ENCODE assay signal across 21 cellular contexts in genomic region chr6:166678426-166678825, GRCh38. TPM values are rescaled to one million over a fixed set of nuclear protein-coding genes. Genes with fewer than 3 reads are reported as not detected.
DNase-seq lines count a peak whose midpoint lies in the region; ATAC-seq and TF ChIP-seq lines count a peak whose summit lies in the region.
"Had no signal": no experiment of that assay in that cellular context is flagged by ENCODE, and none has a peak within 500 bp of the region (broad histone marks: within the 10 kb centered on the region; RNA-seq: fewer than 3 reads in every experiment).

No MANE protein-coding gene starts in this region.

- H4K91ac ChIP-seq in IMR-90 (ENCODE audit: insufficient read depth, low read depth, low read length) (no peak overlapping the region), mesenchymal stem cell (ENCODE audit: low read length) (no peak overlapping the region)

- no peak overlapping the region for H2AK9ac ChIP-seq in IMR-90 (replicated peaks; ENCODE audit: low read depth, low read length, poor library complexity)

- in situ Hi-C loops in IMR-90 (cut with MboI; ENCODE audit: low sequenced_read_pairs), result no loop called here

- peaks cover 4% of the 10 kb centered on the region; the same call in 1 of the 2 replicates for H3K9me1 ChIP-seq in IMR-90 (ENCODE audit: insufficient read depth, low read length)

- TF ChIP-seq CTCF in IMR-90 (conservative IDR thresholded peaks at IDR 0.05; ENCODE audit: low read depth, low read length), result no peak
- no peak for TF ChIP-seq CTCF in colonic mucosa (IDR thresholded peaks at IDR 0.05)
- TF ChIP-seq CTCF in upper lobe of left lung (IDR thresholded peaks at IDR 0.05), result no peak

- H3K23ac ChIP-seq in IMR-90 (ENCODE audit: low read depth, low read length), result no peak overlapping the region
- H3K23ac ChIP-seq in mesenchymal stem cell (ENCODE audit: low read length in 2 of 2), result no peak overlapping the region

- H3K56ac ChIP-seq in IMR-90 (ENCODE audit: extremely low read depth, insufficient read depth, low read length), result no peak overlapping the region

- TF ChIP-seq POLR2A in IMR-90 (IDR thresholded peaks at IDR 0.05; ENCODE audit: low read depth, low read length), result no peak
- no peak for TF ChIP-seq POLR2A in upper lobe of left lung (IDR thresholded peaks at IDR 0.05)

- CTCF ChIA-PET in IMR-90 (lab: Yijun Ruan, JAX), result no interaction called here

- H3K27me3 ChIP-seq in IMR-90 (ENCODE audit: control insufficient read depth, insufficient read depth, low read length) (peaks cover 4% of the 10 kb centered on the region), colonic mucosa (no peaks in the 10 kb centered on the region), mesenchymal stem cell (ENCODE audit: control insufficient read depth in 1 of 2, insufficient read depth in 1 of 2, low read length in 2 of 2) (peaks cover under 1 to 13% of the 10 kb centered on the region in 2 experiments), upper lobe of left lung (no peaks in the 10 kb centered on the region)
- H3K27me3 ChIP-seq: BLaER1, right lobe of liver had no signal

- H3K14ac ChIP-seq in IMR-90 (replicated peaks; ENCODE audit: low read depth, low read length) (no peak overlapping the region), mesenchymal stem cell (ENCODE audit: low read length in 2 of 2) (no peak overlapping the region)

- POLR2A ChIA-PET in IMR-90 (lab: Charles Lee; ENCODE audit: unreplicated experiment), result no interaction called here

- TF ChIP-seq RAD21 in IMR-90 (IDR thresholded peaks at IDR 0.05; ENCODE audit: low read length), result no peak

- no peak overlapping the region for H3K9ac ChIP-seq in IMR-90 (ENCODE audit: low read depth, low read length)
- H3K9ac ChIP-seq in colonic mucosa (ENCODE audit: low read depth in 2 of 2, low read length in 2 of 2), result no peak overlapping the region
- H3K9ac ChIP-seq in mesenchymal stem cell (ENCODE audit: low read length), result no peak overlapping the region
- H3K9ac ChIP-seq: BLaER1 had no signal

- H2AK5ac ChIP-seq in IMR-90 (ENCODE audit: low read depth, low read length) (no peak overlapping the region), mesenchymal stem cell (ENCODE audit: low read length, severe bottlenecking) (no peak overlapping the region)

- no peak overlapping the region for H4K5ac ChIP-seq in IMR-90 (ENCODE audit: low read depth, low read length)

- ATAC-seq in IMR-90 (ENCODE audit: low read depth), result no peak
- ATAC-seq in upper lobe of left lung (ENCODE audit: low FRiP score in 2 of 2), result no peak
- ATAC-seq in HG03025 (IDR thresholded peaks at IDR 0.05; ENCODE audit: low FRiP score, unreplicated experiment), result no peak
- ATAC-seq: Panc1; stimulated activated naive B cell treated with anti-CD40 and anti-IgM and Interleukin-4, amounts not matched to agents 10 μg/mL and 1 μg/mL and 100 μg/mL, for 72 hours had no signal

- H3K4me3 ChIP-seq in IMR-90 (ENCODE audit: insufficient read depth, low read depth, low read length), result no peak overlapping the region
- no peak overlapping the region for H3K4me3 ChIP-seq in colonic mucosa
- H3K4me3 ChIP-seq in mesenchymal stem cell (ENCODE audit: insufficient read depth in 1 of 2, low read depth in 1 of 2, low read length in 2 of 2), result no peak overlapping the region
- no peak overlapping the region for H3K4me3 ChIP-seq in upper lobe of left lung
- H3K4me3 ChIP-seq: BLaER1, lower lobe of right lung, right lobe of liver, tibial artery had no signal

- H3K4ac ChIP-seq in IMR-90 (ENCODE audit: low read depth, low read length), result no peak overlapping the region
- H3K4ac ChIP-seq in mesenchymal stem cell (ENCODE audit: low read depth in 1 of 2, low read length in 2 of 2), result no peak overlapping the region

- H4K8ac ChIP-seq in IMR-90 (ENCODE audit: low read depth in 2 of 2, low read length in 2 of 2) (no peak overlapping the region), mesenchymal stem cell (ENCODE audit: low read length) (no peak overlapping the region)

- H2BK20ac ChIP-seq in IMR-90 (ENCODE audit: low read depth, low read length), result no peak overlapping the region

- H4K20me1 ChIP-seq in IMR-90 (ENCODE audit: insufficient read depth, low read length), result no peaks in the 10 kb centered on the region
- H4K20me1 ChIP-seq: BLaER1 had no signal

- no TSS peak for BruUV-seq in IMR-90 (replicated peaks; lab: Mats Ljungman, UMichigan)

- peak overlapping the region in 1 of 2 experiments; percentile 10 for H2BK12ac ChIP-seq in mesenchymal stem cell (ENCODE audit: low read length in 2 of 2)

- H3K36me3 ChIP-seq in IMR-90 (ENCODE audit: control insufficient read depth, insufficient read depth, low read length) (no peaks in the 10 kb centered on the region), colonic mucosa (no peaks in the 10 kb centered on the region), mesenchymal stem cell (ENCODE audit: control insufficient read depth in 1 of 2, insufficient read depth in 2 of 2, low read depth in 1 of 2, low read length in 2 of 2) (no peaks in the 10 kb centered on the region), upper lobe of left lung (no peaks in the 10 kb centered on the region)
- H3K36me3 ChIP-seq: BLaER1, lower lobe of right lung, right lobe of liver, tibial artery had no signal

- no peaks in the 10 kb centered on the region for H3K79me1 ChIP-seq in IMR-90 (ENCODE audit: low read depth in 1 of 2, low read length in 2 of 2)
- no peaks in the 10 kb centered on the region for H3K79me1 ChIP-seq in mesenchymal stem cell (replicated peaks; ENCODE audit: low read length, poor library complexity, severe bottlenecking)

- H3K9me3 ChIP-seq in IMR-90 (ENCODE audit: control insufficient read depth, insufficient read depth, low read length) (no peaks in the 10 kb centered on the region), colonic mucosa (no peaks in the 10 kb centered on the region), mesenchymal stem cell (ENCODE audit: control insufficient read depth, low read length) (no peaks in the 10 kb centered on the region), upper lobe of left lung (no peaks in the 10 kb centered on the region)
- H3K9me3 ChIP-seq: lower lobe of right lung, right lobe of liver, tibial artery had no signal

- H3K18ac ChIP-seq in IMR-90 (ENCODE audit: low read depth, low read length) (no peak overlapping the region), mesenchymal stem cell (ENCODE audit: low read depth in 1 of 2, low read length in 2 of 2) (no peak overlapping the region)

- H3K4me1 ChIP-seq in IMR-90 (ENCODE audit: control insufficient read depth, insufficient read depth, low read length) (peaks cover 2% of the 10 kb centered on the region; the same call in 1 of the 2 replicates), colonic mucosa (no peaks in the 10 kb centered on the region), mesenchymal stem cell (ENCODE audit: control insufficient read depth, insufficient read depth, low read depth, low read length) (peaks cover 2% of the 10 kb centered on the region), upper lobe of left lung (peaks cover 0 to 4% (median 0%) of the 10 kb centered on the region in 4 donors)

- H2BK120ac ChIP-seq in IMR-90 (ENCODE audit: low read depth, low read length) (no peak overlapping the region), mesenchymal stem cell (ENCODE audit: low read depth, low read length) (no peak overlapping the region)

- WGBS in IMR-90 (ENCODE audit: extremely low coverage in 2 of 2, insufficient read length in 1 of 2), 2 experiments, result 43% methylated on average over 4 of the region's 10 CpGs; no CpG with 5 or more reads in 1 of the 2 experiments
- WGBS in mesenchymal stem cell, result 50% methylated on average over 10 of the region's 10 CpGs
- WGBS in upper lobe of left lung, 2 donors, result 78 to 88% methylated on average over 10 of the region's 10 CpGs

- no peak overlapping the region for H2BK15ac ChIP-seq in IMR-90 (ENCODE audit: low read depth, low read length)
- no peak overlapping the region for H2BK15ac ChIP-seq in mesenchymal stem cell (ENCODE audit: low read depth, poor library complexity, severe bottlenecking)

- H3K27ac ChIP-seq in IMR-90 (ENCODE audit: insufficient read depth, low read length) (no peak overlapping the region), colonic mucosa (no peak overlapping the region), mesenchymal stem cell (ENCODE audit: low read length, poor library complexity, severe bottlenecking) (no peak overlapping the region), upper lobe of left lung (no peak overlapping the region)
- H3K27ac ChIP-seq: BLaER1, lower lobe of right lung, right lobe of liver, tibial artery had no signal

- dilution Hi-C loops in IMR-90 (cut with HindIII; ENCODE audit: low sequenced_read_pairs, unreplicated experiment), result no loop called here

- H3K4me2 ChIP-seq in IMR-90 (ENCODE audit: low read depth, low read length), result no peak overlapping the region
- no peak overlapping the region for H3K4me2 ChIP-seq in mesenchymal stem cell (ENCODE audit: low read length, poor library complexity, severe bottlenecking)
- H3K4me2 ChIP-seq: BLaER1 had no signal

- TF ChIP-seq EP300 in upper lobe of left lung (IDR thresholded peaks at IDR 0.05), result no peak

- H2BK5ac ChIP-seq in IMR-90 (ENCODE audit: low read depth, low read length, poor library complexity, severe bottlenecking) (no peak overlapping the region), mesenchymal stem cell (ENCODE audit: low read depth, low read length, poor library complexity, severe bottlenecking) (no peak overlapping the region)

- intact Hi-C loops in IMR-90 (cut with micrococcal nuclease), result no loop called here
- intact Hi-C loops in colonic mucosa (cut with DNase I), result no loop called here

- H2AFZ ChIP-seq in IMR-90 (replicated peaks; ENCODE audit: low read length, poor library complexity) (no peak overlapping the region), mesenchymal stem cell (ENCODE audit: low read depth, low read length) (no peak overlapping the region)

- DNase-seq in A172 (ENCODE audit: low spot score) (peak; percentile 58), IMR-90 (peak; percentile 63), colonic mucosa (peak; percentile 23), mesenchymal stem cell (peak; percentile 87), upper lobe of left lung (no peak), germinal center (ENCODE audit: low spot score) (no peak)
- DNase-seq in stimulated activated CD4-positive, alpha-beta T cell treated with anti-CD3 and anti-CD28 coated beads, Interleukin-2, amount 100 ng/mL, for 48 hours, result no peak
- DNase-seq: activated CD4-positive, alpha-beta T cell treated with anti-CD3 and anti-CD28 coated beads for 4 hours; activated effector memory CD4-positive, alpha-beta T cell treated with anti-CD3 and anti-CD28 coated beads, Interleukin-2, amount 50 U/mL, for 16 hours; caudate nucleus; H7; lower lobe of right lung; naive B cell; NCI-H1694 treated with DMSO at 0.1 percent for 48 hours; NCI-H2227 treated with DMSO at 0.1 percent for 48 hours; right lobe of liver; stimulated activated naive B cell treated with anti-CD40 and anti-IgM and Interleukin-4, amounts not matched to agents 10 μg/mL and 1 μg/mL and 100 μg/mL, for 72 hours; tibial artery had no signal

RNA-seq across cellular contexts. Expression of gene RPS6KA2, which starts 51.4 kb away (rescaled TPM):
- total RNA-seq in A172 (2014; rRNA removed; shearing (Covaris generic)), result 29.0 and 32.6 TPM in 2 replicates
- total RNA-seq in IMR-90 (2012; rRNA removed) (22.2 and 26.9 TPM in 2 replicates), colonic mucosa (10 to 100 TPM in 1 of 2 donors, 1 to 10 TPM in 1; 7.8 to 13.6 TPM), upper lobe of left lung (100 to 1,000 TPM; 101 to 233 (median 168) TPM)
- 27.6 and 31.3 TPM in 2 replicates for polyA plus RNA-seq in IMR-90 (2012; rRNA removed)
- 22.6 and 41.6 TPM in 2 replicates for polyA plus RNA-seq in IMR-90 (2012; cell fraction: cytosol; rRNA removed)
- polyA plus RNA-seq in IMR-90 (2012; cell fraction: nucleus; rRNA removed; ENCODE audit: low replicate concordance), result 23.6 and 31.1 TPM in 2 replicates
- 141 TPM for polyA plus RNA-seq in mesenchymal stem cell (2013, experiment 1 of 2)
- polyA plus RNA-seq in mesenchymal stem cell (2013, experiment 2 of 2), result 139 TPM

Comparison
In these comparisons a context has a peak if more than half of its experiments do, and no peak if none do; other contexts are left out.
1. DNase-seq: peak in A172 (single experiment), IMR-90 (single experiment), colonic mucosa (single experiment) and mesenchymal stem cell (single experiment); none in upper lobe of left lung (0 of 2), germinal center (single experiment) and stimulated activated CD4-positive, alpha-beta T cell treated with anti-CD3 and anti-CD28 coated beads, Interleukin-2, amount 100 ng/mL, for 48 hours (0 of 2).